19 cellular contexts compared by ENCODE assay signal in the genomic region with DNA sequence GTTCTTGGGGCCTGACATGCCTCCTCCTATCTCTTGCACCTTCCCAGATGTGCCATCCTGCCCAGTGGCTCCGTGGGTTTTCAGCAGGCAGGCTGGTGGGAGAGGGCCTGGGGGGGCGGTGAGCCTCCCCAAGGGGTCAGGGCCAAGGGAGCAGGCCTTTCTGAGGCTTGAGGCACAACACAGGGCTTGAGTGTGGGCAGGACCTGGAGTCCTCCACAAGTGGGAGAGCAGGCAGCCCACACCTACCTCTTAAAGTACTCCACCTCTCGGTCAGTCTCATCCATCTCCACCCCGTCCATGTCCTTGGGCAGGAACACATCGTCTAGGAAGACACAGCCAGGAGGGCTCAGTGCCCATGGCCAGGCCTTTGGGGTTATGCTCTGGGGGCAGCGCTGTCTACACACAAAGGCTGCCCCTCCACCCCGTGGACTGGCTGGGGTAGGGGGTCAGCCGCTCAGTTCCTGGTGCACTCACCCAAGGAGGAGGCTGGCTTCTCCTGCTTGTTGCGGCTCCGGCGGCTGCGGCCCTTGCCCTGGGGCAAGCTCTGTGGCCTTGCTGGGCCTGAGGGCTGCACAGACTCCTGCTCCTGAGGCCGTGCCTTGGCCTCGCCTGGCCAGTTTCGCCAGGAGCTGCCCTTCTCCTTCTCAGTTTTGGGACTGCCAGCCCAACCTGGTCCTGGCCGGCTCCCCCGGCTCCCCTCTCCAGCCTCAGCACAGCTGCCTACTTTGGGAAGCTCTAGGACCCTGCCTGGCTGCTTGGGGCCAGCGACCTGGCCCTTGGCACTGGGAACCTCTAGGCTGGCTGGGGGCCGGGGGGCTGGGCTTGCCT.
"Had no signal": no experiment of that assay in that cellular context is flagged by ENCODE, and none has a peak within 500 bp of the region (broad histone marks: within the 10 kb centered on the region; RNA-seq: fewer than 3 reads in every experiment).

No MANE protein-coding gene starts in this region.

- FAIRE-seq: frontal cortex had no signal

- H3K4me3 Mint-ChIP-seq: activated CD4-positive, alpha-beta memory T cell treated with anti-CD3 and anti-CD28 coated beads for 36 hours; activated CD8-positive, alpha-beta memory T cell treated with anti-CD3 and anti-CD28 coated beads, Interleukin-2, amount 10 ng/mL, durations not matched to agents 7 days and 5 days; activated naive CD4-positive, alpha-beta T cell treated with anti-CD3 and anti-CD28 coated beads for 36 hours; naive thymus-derived CD4-positive, alpha-beta T cell; T-helper 17 cell had no signal

- H3K4me2 ChIP-seq: neural progenitor cell had no signal

- ATAC-seq: activated CD8-positive, alpha-beta memory T cell treated with anti-CD3 and anti-CD28 coated beads, Interleukin-2, amount 10 ng/mL, durations not matched to agents 7 days and 5 days; naive thymus-derived CD4-positive, alpha-beta T cell; T-helper 17 cell had no signal

- H3K27ac ChIP-seq: coronary artery, neural progenitor cell, thyroid gland, VCaP had no signal

- H3K4me1 Mint-ChIP-seq: neural progenitor cell had no signal

- H3K36me3 ChIP-seq: neural progenitor cell had no signal

- H3K9ac ChIP-seq: neural progenitor cell had no signal

- H3K27me3 ChIP-seq: neural progenitor cell, thyroid gland had no signal

- H3K27ac Mint-ChIP-seq: activated CD8-positive, alpha-beta memory T cell treated with anti-CD3 and anti-CD28 coated beads, Interleukin-2, amount 10 ng/mL, durations not matched to agents 7 days and 5 days; activated T-helper 2 cell treated with anti-CD3 and anti-CD28 coated beads, Interferon-gamma antibody, Interleukin-2, Interleukin-4, amounts not matched to agents 10 μg/mL and 5 μg/mL and 100 μg/mL, durations not matched to agents 14 hours and 24 hours and 36 hours; brain; neural progenitor cell; T-helper 17 cell had no signal

- H3K4me1 ChIP-seq: neural progenitor cell, thyroid gland had no signal

- H3K9me3 Mint-ChIP-seq: activated CD4-positive, alpha-beta memory T cell treated with anti-CD3 and anti-CD28 coated beads for 36 hours; activated naive CD4-positive, alpha-beta T cell treated with anti-CD3 and anti-CD28 coated beads for 36 hours; activated T-helper 2 cell treated with anti-CD3 and anti-CD28 coated beads, Interferon-gamma antibody, Interleukin-2, Interleukin-4, amounts not matched to agents 10 μg/mL and 5 μg/mL and 100 μg/mL, durations not matched to agents 14 hours and 24 hours and 36 hours; brain; naive thymus-derived CD4-positive, alpha-beta T cell; neural progenitor cell had no signal

- H3K27me3 Mint-ChIP-seq: activated CD4-positive, alpha-beta memory T cell treated with anti-CD3 and anti-CD28 coated beads for 36 hours; activated CD8-positive, alpha-beta memory T cell treated with anti-CD3 and anti-CD28 coated beads, Interleukin-2, amount 10 ng/mL, durations not matched to agents 7 days and 5 days; brain; naive thymus-derived CD4-positive, alpha-beta T cell; T-helper 17 cell had no signal

- H3K9me3 ChIP-seq: thyroid gland had no signal

- H2AFZ ChIP-seq: neural progenitor cell had no signal

- DNase-seq: activated CD4-positive, alpha-beta memory T cell treated with anti-CD3 and anti-CD28 coated beads for 36 hours; activated CD8-positive, alpha-beta memory T cell treated with anti-CD3 and anti-CD28 coated beads, Interleukin-2, amount 10 ng/mL, durations not matched to agents 7 days and 5 days; activated naive CD4-positive, alpha-beta T cell treated with anti-CD3 and anti-CD28 coated beads for 36 hours; erythroblast; head of caudate nucleus; mesendoderm; naive thymus-derived CD4-positive, alpha-beta T cell; stimulated activated CD4-positive, alpha-beta T cell treated with anti-CD3 and anti-CD28 coated beads, Interleukin-12 subunit alpha, Interleukin-12 subunit beta, amount 100 ng/mL, for 4 hours; stimulated activated CD4-positive, alpha-beta T cell treated with anti-CD3 and anti-CD28 coated beads, Interleukin-1b, Interleukin-23, amount 100 ng/mL, for 48 hours; stimulated activated CD8-positive, alpha-beta memory T cell treated with anti-CD3 and anti-CD28 coated beads, Interleukin-4, amount 100 ng/mL, for 48 hours; stimulated activated naive CD4-positive, alpha-beta T cell treated with Interleukin-2 at 50 U/mL for 16 hours; T-helper 17 cell; thyroid gland had no signal

- H3K4me3 ChIP-seq: coronary artery, neural progenitor cell, thyroid gland had no signal
